Comparison of ENCODE assay signal across 18 cellular contexts in the genomic region with DNA sequence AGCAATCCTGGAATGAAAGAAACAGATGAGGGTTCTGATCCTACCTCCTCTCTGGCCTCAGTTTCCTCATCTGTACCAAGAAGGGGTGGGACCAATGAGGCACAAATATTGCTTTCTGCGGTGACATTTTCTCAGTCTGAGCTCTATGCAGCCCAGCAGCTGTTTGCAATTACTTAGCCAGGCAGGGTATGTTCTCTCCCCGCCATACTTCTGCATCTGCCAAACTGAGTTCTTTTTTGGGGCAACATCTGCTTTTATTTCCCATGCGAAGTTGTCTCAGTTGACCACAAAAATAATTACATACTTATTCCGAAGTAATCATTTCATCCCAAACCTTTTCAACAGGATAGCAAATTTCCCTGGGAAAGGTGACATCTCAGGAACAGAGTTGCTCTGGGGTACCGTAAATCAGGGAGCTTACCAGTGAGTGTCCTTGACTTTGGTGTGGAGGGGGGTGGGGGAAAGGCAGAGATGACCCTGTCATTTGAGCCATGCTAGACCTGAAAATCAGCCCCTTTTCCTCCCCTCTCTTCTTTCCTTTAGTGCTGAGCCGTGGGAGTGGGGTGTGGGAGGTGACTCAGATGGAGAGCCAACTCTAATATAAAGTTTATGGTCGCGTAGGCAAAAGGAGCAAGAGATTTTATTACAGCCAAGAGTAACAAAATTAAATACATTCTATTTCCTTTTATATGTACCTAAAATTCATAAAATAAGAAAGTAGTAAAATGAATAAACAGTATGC.
"Had no signal": no experiment of that assay in that cellular context is flagged by ENCODE, and none has a peak within 500 bp of the region (broad histone marks: within the 10 kb centered on the region; RNA-seq: fewer than 3 reads in every experiment).

No MANE protein-coding gene starts in this region.

- H3K36me3 Mint-ChIP-seq: naive B cell had no signal

- DNase-seq: activated CD4-positive, alpha-beta T cell treated with anti-CD3 and anti-CD28 coated beads, Interleukin-2, amount 10 ng/mL, durations not matched to agents 7 days and 5 days; activated CD4-positive, CD25-positive, alpha-beta regulatory T cell; activated effector memory CD4-positive, alpha-beta T cell treated with Interleukin-2 at 50 U/mL for 16 hours; activated naive CD8-positive, alpha-beta T cell treated with anti-CD3 and anti-CD28 coated beads, Interleukin-2, amount 10 ng/mL, durations not matched to agents 7 days and 5 days; activated T-cell treated with anti-CD3 and anti-CD28 coated beads, Interleukin-2, amount 50 U/mL, for 24 hours; hypothalamus; kidney glomerular epithelial cell; midbrain; naive B cell; stimulated activated CD4-positive, alpha-beta T cell treated with anti-CD3 and anti-CD28 coated beads, Interleukin-4, amount 100 ng/mL, for 1 hour; stimulated activated CD8-positive, alpha-beta memory T cell treated with anti-CD3 and anti-CD28 coated beads, Interleukin-4, amount 100 ng/mL, for 48 hours; stimulated activated naive CD8-positive, alpha-beta T cell treated with anti-CD3 and anti-CD28 coated beads, Interleukin-15, Interleukin-2, amounts not matched to agents 100 U/mL and 50 U/mL, for 24 hours had no signal

- H3K36me3 ChIP-seq: ascending aorta, neutrophil, prostate gland had no signal

- ATAC-seq: SK-N-SH treated with all-trans-retinoic acid at 6 μM for 48 hours; stimulated activated naive CD8-positive, alpha-beta T cell treated with anti-CD3 and anti-CD28 coated beads, Interleukin-15, Interleukin-2, amounts not matched to agents 100 U/mL and 50 U/mL, for 24 hours had no signal

- H3K4me1 Mint-ChIP-seq: activated CD4-positive, alpha-beta T cell treated with anti-CD3 and anti-CD28 coated beads, Interleukin-2, amount 10 ng/mL, durations not matched to agents 7 days and 5 days; naive B cell had no signal

- H3K27me3 Mint-ChIP-seq: activated T-cell treated with anti-CD3 and anti-CD28 coated beads, Interleukin-2, amount 50 U/mL, for 24 hours had no signal

- H3K27ac ChIP-seq: ascending aorta, neutrophil had no signal

- H3K27me3 ChIP-seq: ascending aorta, neutrophil had no signal

- H3K27ac Mint-ChIP-seq: activated CD4-positive, alpha-beta T cell treated with anti-CD3 and anti-CD28 coated beads, Interleukin-2, amount 10 ng/mL, durations not matched to agents 7 days and 5 days; activated naive CD8-positive, alpha-beta T cell treated with anti-CD3 and anti-CD28 coated beads, Interleukin-2, amount 10 ng/mL, durations not matched to agents 7 days and 5 days; activated T-cell treated with anti-CD3 and anti-CD28 coated beads, Interleukin-2, amount 50 U/mL, for 24 hours; naive B cell; T-helper 1 cell treated with Interleukin-12 subunit alpha and Interleukin-12 subunit beta and Interleukin-4 antibody, amounts not matched to agents 30 μg/mL and 1 μg/mL, for 36 hours had no signal

- H3K4me1 ChIP-seq: ascending aorta had no signal

- H3K9me3 ChIP-seq: ascending aorta, neutrophil, prostate gland had no signal

- H3K4me3 Mint-ChIP-seq: activated CD4-positive, alpha-beta T cell treated with anti-CD3 and anti-CD28 coated beads, Interleukin-2, amount 10 ng/mL, durations not matched to agents 7 days and 5 days; activated naive CD8-positive, alpha-beta T cell treated with anti-CD3 and anti-CD28 coated beads, Interleukin-2, amount 10 ng/mL, durations not matched to agents 7 days and 5 days; activated T-cell treated with anti-CD3 and anti-CD28 coated beads, Interleukin-2, amount 50 U/mL, for 24 hours; naive B cell; T-helper 1 cell treated with Interleukin-12 subunit alpha and Interleukin-12 subunit beta and Interleukin-4 antibody, amounts not matched to agents 30 μg/mL and 1 μg/mL, for 36 hours had no signal

- H3K9me3 Mint-ChIP-seq: activated CD4-positive, alpha-beta T cell treated with anti-CD3 and anti-CD28 coated beads, Interleukin-2, amount 10 ng/mL, durations not matched to agents 7 days and 5 days; activated T-cell treated with anti-CD3 and anti-CD28 coated beads, Interleukin-2, amount 50 U/mL, for 24 hours; naive B cell had no signal

- H3K4me3 ChIP-seq: ascending aorta, lung, prostate gland had no signal
